ENCODE assay signal across 8 cellular contexts in genomic region chr11:66002648-66003225, GRCh38. TPM values are rescaled to one million over a fixed set of nuclear protein-coding genes. Genes with fewer than 3 reads are reported as not detected.
DNase-seq lines count a peak whose midpoint lies in the region; ATAC-seq and TF ChIP-seq lines count a peak whose summit lies in the region.

No MANE protein-coding gene starts in this region.

- H3K27ac Mint-ChIP-seq in CD14-positive monocyte (peak overlapping the region; percentile 98 to 100 (median 100)), chondrocyte (ENCODE audit: unreplicated experiment) (peak overlapping the region; percentile 99)

- peaks cover 18% of the 10 kb centered on the region for H3K4me1 Mint-ChIP-seq in CD14-positive monocyte
- peaks cover 26% of the 10 kb centered on the region for H3K4me1 Mint-ChIP-seq in chondrocyte (ENCODE audit: low read depth)

- H3K36me3 ChIP-seq in Panc1 (ENCODE audit: control insufficient read depth, insufficient read depth, low read length) (peaks cover 30% of the 10 kb centered on the region), lower lobe of right lung (peaks cover 44% of the 10 kb centered on the region), thyroid gland (peaks cover 34 to 36% of the 10 kb centered on the region in 2 donors)

- H3K36me3 Mint-ChIP-seq in CD14-positive monocyte (peaks cover 36 to 57% of the 10 kb centered on the region in 2 donors), chondrocyte (ENCODE audit: low read depth) (peaks cover 20% of the 10 kb centered on the region)

- in situ Hi-C loops in Panc1 (cut with HindIII; ENCODE audit: low pct_unique_long_range_greater_than_20kb, low sequenced_read_pairs): no loop called here

- ATAC-seq in GM18873 (IDR thresholded peaks at IDR 0.05; ENCODE audit: low FRiP score, unreplicated experiment): peak; percentile 17
- ATAC-seq in HG03060 (IDR thresholded peaks at IDR 0.05; ENCODE audit: low read depth, unreplicated experiment): peak; percentile 25
- ATAC-seq in Panc1: peak; percentile 78
- peak; percentile 88 to 94 for ATAC-seq in lower lobe of right lung

- H3K9me3 Mint-ChIP-seq in CD14-positive monocyte (no peaks in the 10 kb centered on the region), chondrocyte (ENCODE audit: low read depth) (no peaks in the 10 kb centered on the region)

- no TSS peak for BruUV-seq in Panc1 (replicated peaks; lab: Mats Ljungman, UMichigan)

- no peak for TF ChIP-seq CTCF in CD14-positive monocyte (IDR thresholded peaks at IDR 0.05)
- TF ChIP-seq CTCF in Panc1 (IDR thresholded peaks at IDR 0.05): no peak
- TF ChIP-seq CTCF in chondrocyte (IDR thresholded peaks at IDR 0.05): peak; percentile 30
- TF ChIP-seq CTCF in lower lobe of right lung (IDR thresholded peaks at IDR 0.05): no peak
- peak in 1 of 6 experiments; percentile 17 for TF ChIP-seq CTCF in thyroid gland (IDR thresholded peaks at IDR 0.05)

- no peaks in the 10 kb centered on the region for H3K27me3 Mint-ChIP-seq in CD14-positive monocyte (ENCODE audit: low read depth in 3 of 3)
- no peaks in the 10 kb centered on the region for H3K27me3 Mint-ChIP-seq in chondrocyte (ENCODE audit: low read depth)

- H3K4me1 ChIP-seq in Panc1 (ENCODE audit: control insufficient read depth, insufficient read depth, low read length) (peaks cover 49% of the 10 kb centered on the region), lower lobe of right lung (peaks cover 24% of the 10 kb centered on the region), thyroid gland (peaks cover 9 to 14% of the 10 kb centered on the region in 2 donors)

- H3K4me3 ChIP-seq in Panc1 (ENCODE audit: low read depth in 2 of 2, low read length in 2 of 2): peak overlapping the region; percentile 63 to 100
- H3K4me3 ChIP-seq in lower lobe of right lung: peak overlapping the region; percentile 79
- peak overlapping the region; percentile 58 to 70 (median 61) for H3K4me3 ChIP-seq in thyroid gland (replicated peaks in 1 of 3)

- H3K4me3 Mint-ChIP-seq in CD14-positive monocyte (peak overlapping the region; percentile 97 to 98), chondrocyte (ENCODE audit: unreplicated experiment) (peak overlapping the region; percentile 99)

- peak overlapping the region; percentile 100 for H3K27ac ChIP-seq in Panc1 (ENCODE audit: low read length)
- H3K27ac ChIP-seq in lower lobe of right lung: peak overlapping the region; percentile 89
- H3K27ac ChIP-seq in thyroid gland: peak overlapping the region; percentile 89 to 91 (median 89)

- no peaks in the 10 kb centered on the region for H3K9me3 ChIP-seq in Panc1 (ENCODE audit: control insufficient read depth, insufficient read depth, low read depth, low read length)
- H3K9me3 ChIP-seq in lower lobe of right lung: no peaks in the 10 kb centered on the region
- no peaks in the 10 kb centered on the region for H3K9me3 ChIP-seq in thyroid gland

- H3K27me3 ChIP-seq in Panc1 (ENCODE audit: control insufficient read depth, insufficient read depth, low read length) (no peaks in the 10 kb centered on the region), lower lobe of right lung (ENCODE audit: low read depth) (no peaks in the 10 kb centered on the region), thyroid gland (no peaks in the 10 kb centered on the region)

- CTCF ChIA-PET in Panc1 (lab: Charles Lee): interaction anchor here (0.6 to 0.7 kb wide), 2 partner anchors 26 to 75 kb away, joined by 3 read pairs; no protein-coding TSS in a partner anchor

- TF ChIP-seq POLR2A in thyroid gland (IDR thresholded peaks at IDR 0.05): peak in 1 of 2 donors; percentile 33

- DNase-seq in CD14-positive monocyte (ENCODE audit: low spot score): no peak
- DNase-seq in Panc1 (ENCODE audit: low read depth, low spot score): no peak
- no peak for DNase-seq in chondrocyte (ENCODE audit: low spot score)
- DNase-seq in lower lobe of right lung: peak; percentile 73
- DNase-seq in thyroid gland: peak; percentile 61 to 69
- DNase-seq in central memory CD4-positive, alpha-beta T cell: no peak

- WGBS in thyroid gland, 2 donors: 1 to 2% methylated on average over 13 to 20 of the region's 40 CpGs

- POLR2A ChIA-PET in Panc1 (lab: Charles Lee): interaction anchor here (0.5 to 0.9 kb wide), 3 partner anchors 49 to 291 kb away, joined by 6 to 14 read pairs (median 9); partner anchors contain the start of genes SF3B2 and YIF1A

- intact Hi-C loops in CD14-positive monocyte (cut with micrococcal nuclease): loop anchor here (2.0 to 5.0 kb wide), 3 partner anchors 20 to 40 kb away; partner anchors contain the start of gene SART1 (in 1 of the 2)
- intact Hi-C loops in Panc1 (cut with micrococcal nuclease; ENCODE audit: unreplicated experiment): no loop called here
- intact Hi-C loops in lower lobe of right lung (cut with DNase I): no loop called here
- intact Hi-C loops in thyroid gland (cut with DNase I): no loop called here

RNA-seq across cellular contexts. Expression of gene BANF1, which starts 0.4 kb away (rescaled TPM):
- polyA plus RNA-seq in CD14-positive monocyte: 100 to 1,000 TPM; 142 to 175 TPM
- total RNA-seq in Panc1 (2021; ENCODE audit: unreplicated experiment) (494 TPM), chondrocyte (178 to 243 TPM (median 187 TPM) in 3 replicates), lower lobe of right lung (156 TPM), thyroid gland (10 to 100 TPM; 66.9 to 86.7 (median 78.3) TPM)
- 447 TPM for polyA plus RNA-seq in Panc1 (2012; ENCODE audit: insufficient read length)

RNA-seq across cellular contexts. Expression of gene EIF1AD, which starts 0.8 kb away (rescaled TPM):
- polyA plus RNA-seq in CD14-positive monocyte: 10 to 100 TPM; 16.4 to 18.2 TPM
- total RNA-seq in Panc1 (2021; ENCODE audit: unreplicated experiment) (64.6 TPM), chondrocyte (30.6 to 36.6 TPM (median 34.0 TPM) in 3 replicates), lower lobe of right lung (29.0 TPM), thyroid gland (10 to 100 TPM; 25.3 to 39.4 (median 28.3) TPM)
- 33.7 TPM for polyA plus RNA-seq in Panc1 (2012; ENCODE audit: insufficient read length)

RNA-seq across cellular contexts. Expression of gene CST6, which starts 9.1 kb away (rescaled TPM):
- polyA plus RNA-seq in CD14-positive monocyte: under 1 TPM in 1 of 2 donors, not detected in 1; 0.41 TPM
- 0.23 TPM for total RNA-seq in Panc1 (2021; ENCODE audit: unreplicated experiment)
- polyA plus RNA-seq in Panc1 (2012; ENCODE audit: insufficient read length): not detected
- total RNA-seq in chondrocyte: not detected in 3 replicates
- total RNA-seq in lower lobe of right lung: 11.0 TPM
- total RNA-seq in thyroid gland: 10 to 100 TPM in 3 of 4 donors, 1 to 10 TPM in 1; 7.1 to 53.1 (median 30.6) TPM

RNA-seq across cellular contexts. Expression of gene CATSPER1, which starts 23.5 kb away (rescaled TPM):
- polyA plus RNA-seq in CD14-positive monocyte: 10 to 100 TPM; 22.0 to 24.1 TPM
- 0.15 TPM for total RNA-seq in Panc1 (2021; ENCODE audit: unreplicated experiment)
- 0.41 TPM for polyA plus RNA-seq in Panc1 (2012; ENCODE audit: insufficient read length)
- 0.44 TPM in 1 of 3 replicates, not detected in the others for total RNA-seq in chondrocyte
- total RNA-seq in lower lobe of right lung: 3.6 TPM
- total RNA-seq in thyroid gland: not detected

RNA-seq across cellular contexts. Expression of gene SART1, which starts 41.2 kb away (rescaled TPM):
- polyA plus RNA-seq in CD14-positive monocyte: 10 to 100 TPM in 1 of 2 donors, 1 to 10 TPM in 1; 8.9 to 16.1 TPM
- total RNA-seq in Panc1 (2021; ENCODE audit: unreplicated experiment) (76.4 TPM), chondrocyte (30.3 to 37.3 TPM (median 34.4 TPM) in 3 replicates), lower lobe of right lung (51.0 TPM), thyroid gland (10 to 100 TPM; 22.2 to 46.1 (median 24.2) TPM)
- 157 TPM for polyA plus RNA-seq in Panc1 (2012; ENCODE audit: insufficient read length)

Comparison
In these comparisons a context has a peak if more than half of its experiments do, and no peak if none do; other contexts are left out.
1. DNase-seq: peak in lower lobe of right lung (single experiment) and thyroid gland (2 of 2); none in CD14-positive monocyte (single experiment), Panc1 (single experiment), chondrocyte (single experiment) and central memory CD4-positive, alpha-beta T cell (single experiment).
2. ATAC-seq: peak in every context shown above with its lines; median percentile 91 in lower lobe of right lung; 78 in Panc1; 25 in HG03060; 17 in GM18873.
3. intact Hi-C loops: an anchor here in CD14-positive monocyte (2.0 to 5.0 kb wide); none called in Panc1, lower lobe of right lung and thyroid gland.
4. Peak in every context shown above with its lines, with median percentiles within 50 percentile points of each other: H3K27ac ChIP-seq and H3K4me3 ChIP-seq.